22 cellular contexts compared by ENCODE assay signal in the genomic region with DNA sequence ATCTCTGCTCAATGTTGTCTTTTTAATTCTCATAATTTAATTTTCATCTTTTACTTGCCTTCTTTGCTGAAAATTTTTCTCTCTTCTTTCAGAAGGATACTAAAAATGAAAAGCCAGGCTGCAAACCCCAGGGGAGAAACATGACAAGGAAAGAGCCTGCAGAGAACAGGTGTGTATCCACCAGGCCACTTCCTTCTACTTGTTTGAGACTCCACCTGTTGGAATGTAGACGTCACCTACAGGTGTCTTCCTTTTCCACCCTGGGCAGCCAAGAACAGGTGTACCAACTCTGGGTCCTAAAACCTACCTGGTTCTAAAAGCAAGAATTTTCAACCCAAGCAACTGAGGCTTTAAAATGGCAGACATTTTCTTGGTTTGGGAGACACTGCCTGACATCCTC.
DNase-seq lines count a peak whose midpoint lies in the region; ATAC-seq, FAIRE-seq and TF ChIP-seq lines count a peak whose summit lies in the region.
"Had no signal": no experiment of that assay in that cellular context is flagged by ENCODE, and none has a peak within 500 bp of the region (broad histone marks: within the 10 kb centered on the region; RNA-seq: fewer than 3 reads in every experiment).

No MANE protein-coding gene starts in this region.

- intact Hi-C loops in mammary epithelial cell (cut with micrococcal nuclease), result no loop called here

- CTCF ChIA-PET in mammary epithelial cell (lab: Charles Lee; ENCODE audit: low non-redundant PET), result no interaction called here

- peak; percentile 29 for ATAC-seq in GM19397 (IDR thresholded peaks at IDR 0.05; ENCODE audit: unreplicated experiment)
- peak; percentile 6 for ATAC-seq in HG03159 (IDR thresholded peaks at IDR 0.05; ENCODE audit: unreplicated experiment)
- no peak for ATAC-seq in HG02970 (IDR thresholded peaks at IDR 0.05; ENCODE audit: low FRiP score, unreplicated experiment)
- ATAC-seq: activated CD4-positive, alpha-beta T cell treated with anti-CD3 and anti-CD28 coated beads for 36 hours; activated CD8-positive, alpha-beta memory T cell treated with anti-CD3 and anti-CD28 coated beads, Interleukin-2, amount 10 ng/mL, durations not matched to agents 7 days and 5 days had no signal

- H3K79me2 ChIP-seq in mammary epithelial cell (ENCODE audit: insufficient read depth, low read length), result no peaks in the 10 kb centered on the region

- H3K36me3 ChIP-seq in bronchial epithelial cell (ENCODE audit: control insufficient read depth, insufficient read depth, low read length) (no peaks in the 10 kb centered on the region), mucosa of rectum (ENCODE audit: control insufficient read depth in 2 of 2, insufficient read depth in 2 of 2, low read length in 2 of 2) (peaks cover 0 to 5% of the 10 kb centered on the region in 2 donors), mammary epithelial cell (ENCODE audit: insufficient read depth, low read length) (no peaks in the 10 kb centered on the region)
- H3K36me3 ChIP-seq: neutrophil, upper lobe of right lung had no signal

- H3K27me3 ChIP-seq in bronchial epithelial cell (ENCODE audit: control insufficient read depth, insufficient read depth, low read length), result no peaks in the 10 kb centered on the region
- no peaks in the 10 kb centered on the region for H3K27me3 ChIP-seq in mucosa of rectum (ENCODE audit: control insufficient read depth in 2 of 2, insufficient read depth in 2 of 2, low read length in 2 of 2)
- H3K27me3 ChIP-seq in mammary epithelial cell (ENCODE audit: insufficient read depth, low read length), result no peaks in the 10 kb centered on the region
- H3K27me3 ChIP-seq: neutrophil, upper lobe of right lung had no signal

- H3K4me3 ChIP-seq in bronchial epithelial cell (ENCODE audit: low read depth, low read length) (no peak overlapping the region), mucosa of rectum (ENCODE audit: low read length in 2 of 2) (peak overlapping the region; percentile 92 to 93), mammary epithelial cell (replicated peaks in 1 of 3; ENCODE audit: insufficient read depth in 1 of 3, low read depth in 2 of 3, low read length in 3 of 3) (no peak overlapping the region)
- H3K4me3 ChIP-seq: GM12878, upper lobe of right lung had no signal

- dilution Hi-C loops in mammary epithelial cell (cut with HindIII; ENCODE audit: low sequenced_read_pairs), result no loop called here

- no TSS peak for BruUV-seq in mammary epithelial cell (replicated peaks; lab: Mats Ljungman, UMichigan)

- 0% methylated on average over 1 of the region's 1 CpG for WGBS in mammary epithelial cell (ENCODE audit: low coverage, missing lambda C conversion rate)

- in situ Hi-C loops in mammary epithelial cell (cut with MboI; ENCODE audit: low sequenced_read_pairs in 2 of 2), result no loop called here

- H3K27ac ChIP-seq in mucosa of rectum (ENCODE audit: low read depth in 2 of 2, low read length in 2 of 2), result peak overlapping the region; percentile 84 to 87
- no peak overlapping the region for H3K27ac ChIP-seq in mammary epithelial cell (ENCODE audit: insufficient read depth, low read depth, low read length)
- H3K27ac ChIP-seq: neutrophil, upper lobe of right lung had no signal

- H3K9ac ChIP-seq in mucosa of rectum (ENCODE audit: low read depth in 1 of 2, low read length in 2 of 2) (peak overlapping the region; percentile 76 to 95), mammary epithelial cell (ENCODE audit: insufficient read depth, low read length) (no peak overlapping the region)

- H4K20me1 ChIP-seq in mammary epithelial cell (ENCODE audit: insufficient read depth, low read length), result no peaks in the 10 kb centered on the region

- H3K9me3 ChIP-seq in mucosa of rectum (ENCODE audit: control insufficient read depth in 2 of 2, low read length in 2 of 2), result no peaks in the 10 kb centered on the region
- H3K9me3 ChIP-seq in mammary epithelial cell (replicated peaks; ENCODE audit: insufficient read depth, low read length), result no peaks in the 10 kb centered on the region
- H3K9me3 ChIP-seq: neutrophil, upper lobe of right lung had no signal

- peaks cover 2 to 18% of the 10 kb centered on the region in 2 donors for H3K4me1 ChIP-seq in mucosa of rectum (ENCODE audit: control insufficient read depth in 2 of 2, insufficient read depth in 2 of 2, low read length in 2 of 2)
- H3K4me1 ChIP-seq in mammary epithelial cell (ENCODE audit: insufficient read depth, low read length), result no peaks in the 10 kb centered on the region
- H3K4me1 ChIP-seq: upper lobe of right lung had no signal

- DNase-seq in bronchial epithelial cell (ENCODE audit: low read depth), result peak; percentile 13
- no peak for DNase-seq in activated effector memory CD4-positive, alpha-beta T cell treated with anti-CD3 and anti-CD28 coated beads, Interleukin-2, amount 50 U/mL, for 16 hours
- DNase-seq in NCI-H226, result no peak
- DNase-seq in mammary epithelial cell, result no peak
- DNase-seq: activated CD4-positive, alpha-beta T cell treated with anti-CD3 and anti-CD28 coated beads for 36 hours; activated CD8-positive, alpha-beta memory T cell treated with anti-CD3 and anti-CD28 coated beads, Interleukin-2, amount 10 ng/mL, durations not matched to agents 7 days and 5 days; activated naive CD8-positive, alpha-beta T cell treated with anti-CD3 and anti-CD28 coated beads, Interleukin-2, amount 10 ng/mL, durations not matched to agents 7 days and 5 days; CD4-positive, alpha-beta T cell; DMS79; glutamatergic neuron; immature natural killer cell; NCI-H1930; retina; stimulated activated CD4-positive, alpha-beta T cell treated with anti-CD3 and anti-CD28 coated beads, Interleukin-12 subunit alpha, Interleukin-12 subunit beta, amount 100 ng/mL, for 4 hours; upper lobe of right lung had no signal

- H2AFZ ChIP-seq in mammary epithelial cell (ENCODE audit: low read depth, low read length), result no peak overlapping the region

- TF ChIP-seq CTCF in bronchial epithelial cell (IDR thresholded peaks at IDR 0.05; ENCODE audit: insufficient read depth, low read length, severe bottlenecking), result no peak
- TF ChIP-seq CTCF in mammary epithelial cell (conservative IDR thresholded peaks at IDR 0.05 in 1 of 2, IDR thresholded peaks at IDR 0.05 in 1 of 2; ENCODE audit: extremely low read depth in 1 of 2, insufficient read depth in 1 of 2, low read depth in 1 of 2, low read length in 2 of 2), result no peak

- no peak for FAIRE-seq in bronchial epithelial cell (lab: Jason Lieb, UNC)
- FAIRE-seq: colon, GM12878 had no signal

- H3K4me2 ChIP-seq in mammary epithelial cell (ENCODE audit: insufficient read depth, low read depth, low read length), result no peak overlapping the region

Comparison
In these comparisons a context has a peak if more than half of its experiments do, and no peak if none do; other contexts are left out.
1. H3K4me3 ChIP-seq: peak in mucosa of rectum (2 of 2); none in bronchial epithelial cell (single experiment) and mammary epithelial cell (0 of 3).